21 cellular contexts compared by ENCODE assay signal in the genomic region with DNA sequence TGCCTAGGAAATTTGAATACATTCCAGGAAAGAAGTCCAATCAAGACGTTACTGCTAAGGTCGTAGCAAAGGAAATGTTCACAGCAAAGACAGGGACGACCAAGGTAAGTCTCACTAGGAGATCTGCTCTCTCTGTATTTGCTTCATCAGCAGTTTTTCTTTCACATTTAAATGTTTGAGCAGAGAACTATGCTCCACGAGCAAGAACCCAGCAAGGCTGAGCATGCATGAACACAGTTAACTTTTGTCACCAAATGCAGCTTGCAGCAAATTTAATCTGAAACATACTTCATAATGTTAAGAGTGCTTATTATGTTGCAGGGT.
"Had no signal": no experiment of that assay in that cellular context is flagged by ENCODE, and none has a peak within 500 bp of the region (broad histone marks: within the 10 kb centered on the region; RNA-seq: fewer than 3 reads in every experiment).

No MANE protein-coding gene starts in this region.

- H3K9me3 ChIP-seq: colonic mucosa, tibial artery had no signal

- H3K4me3 Mint-ChIP-seq: activated naive CD4-positive, alpha-beta T cell treated with anti-CD3 and anti-CD28 coated beads for 36 hours; activated T-cell treated with anti-CD3 and anti-CD28 coated beads, Interleukin-2, amount 50 U/mL, for 4 hours; immature natural killer cell; nephron progenitor cell had no signal

- H3K27ac ChIP-seq: brain microvascular endothelial cell, colonic mucosa, heart left ventricle, tibial artery had no signal

- H3K27me3 ChIP-seq: brain microvascular endothelial cell, colonic mucosa, heart left ventricle, tibial artery had no signal

- H3K4me3 ChIP-seq: colonic mucosa, heart left ventricle, tibial artery had no signal

- H3K27ac Mint-ChIP-seq: activated naive CD4-positive, alpha-beta T cell treated with anti-CD3 and anti-CD28 coated beads for 36 hours; immature natural killer cell; nephron progenitor cell had no signal

- H3K4me1 Mint-ChIP-seq: immature natural killer cell, nephron progenitor cell had no signal

- H3K4me1 ChIP-seq: colonic mucosa, heart left ventricle, tibial artery had no signal

- ATAC-seq: activated CD4-positive, CD25-positive, alpha-beta regulatory T cell treated with anti-CD3 and anti-CD28 coated beads, Interleukin-2, amount 50 U/mL, for 24 hours; activated T-cell treated with anti-CD3 and anti-CD28 coated beads, Interleukin-2, amount 50 U/mL, for 4 hours; heart left ventricle; left ventricle myocardium superior had no signal

- FAIRE-seq: endometrium, frontal cortex had no signal

- H3K36me3 Mint-ChIP-seq: immature natural killer cell had no signal

- H3K36me3 ChIP-seq: brain microvascular endothelial cell, colonic mucosa, heart left ventricle, tibial artery had no signal

- DNase-seq: activated CD4-positive, alpha-beta T cell treated with anti-CD3 and anti-CD28 coated beads, Interleukin-2, amount 50 U/mL, for 1 hour; activated CD8-positive, alpha-beta memory T cell treated with anti-CD3 and anti-CD28 coated beads, Interleukin-2, amount 50 U/mL, for 4 hours; activated naive CD4-positive, alpha-beta T cell treated with anti-CD3 and anti-CD28 coated beads for 36 hours; activated T-cell treated with anti-CD3 and anti-CD28 coated beads, Interleukin-2, amount 50 U/mL, for 4 hours; aorta; brain microvascular endothelial cell; central memory CD4-positive, alpha-beta T cell; colonic mucosa; erythroblast; heart left ventricle; immature natural killer cell; left ventricle myocardium superior; nephron progenitor cell; stimulated activated CD4-positive, alpha-beta T cell treated with anti-CD3 and anti-CD28 coated beads, Interleukin-2, amount 100 ng/mL, for 24 hours; stimulated activated naive CD4-positive, alpha-beta T cell treated with Interleukin-2 at 50 U/mL for 16 hours; substantia nigra; T-helper 9 cell; tibial artery had no signal
